13 cellular contexts compared by ENCODE assay signal in genomic region chr7:77561354-77561753, GRCh38. TPM values are rescaled to one million over a fixed set of nuclear protein-coding genes. Genes with fewer than 3 reads are reported as not detected.
DNase-seq lines count a peak whose midpoint lies in the region; ATAC-seq and TF ChIP-seq lines count a peak whose summit lies in the region.
"Had no signal": no experiment of that assay in that cellular context is flagged by ENCODE, and none has a peak within 500 bp of the region (broad histone marks: within the 10 kb centered on the region; RNA-seq: fewer than 3 reads in every experiment).

No MANE protein-coding gene starts in this region.

- TF ChIP-seq POLR2A in adrenal gland (IDR thresholded peaks at IDR 0.05): no peak

- no peak overlapping the region for H3K4me3 Mint-ChIP-seq in HFFc6
- H3K4me3 Mint-ChIP-seq: activated CD4-positive, alpha-beta memory T cell treated with anti-CD3 and anti-CD28 coated beads, Interleukin-2, amount 10 ng/mL, durations not matched to agents 7 days and 5 days had no signal

- no peaks in the 10 kb centered on the region for H3K27me3 Mint-ChIP-seq in HFFc6 (ENCODE audit: insufficient read depth)
- H3K27me3 Mint-ChIP-seq: activated CD4-positive, alpha-beta memory T cell treated with anti-CD3 and anti-CD28 coated beads, Interleukin-2, amount 10 ng/mL, durations not matched to agents 7 days and 5 days had no signal

- 0 out of 2 replicates have a peak overlapping the region, but pooled peaks have one; percentile 39 for H3K27ac Mint-ChIP-seq in HFFc6
- H3K27ac Mint-ChIP-seq: activated CD4-positive, alpha-beta memory T cell treated with anti-CD3 and anti-CD28 coated beads, Interleukin-2, amount 10 ng/mL, durations not matched to agents 7 days and 5 days had no signal

- H3K27me3 ChIP-seq in neutrophil (no peaks in the 10 kb centered on the region), adrenal gland (no peaks in the 10 kb centered on the region)
- H3K27me3 ChIP-seq: body of pancreas had no signal

- TF ChIP-seq CTCF in HFFc6 (IDR thresholded peaks at IDR 0.05) (no peak), neutrophil (IDR thresholded peaks at IDR 0.05) (no peak), adrenal gland (IDR thresholded peaks at IDR 0.05) (no peak)

- peaks cover 75% of the 10 kb centered on the region for H3K4me1 Mint-ChIP-seq in HFFc6 (ENCODE audit: low read depth)

- H3K36me3 ChIP-seq in neutrophil (peaks cover 4% of the 10 kb centered on the region), adrenal gland (replicated peaks in 1 of 2) (no peaks in the 10 kb centered on the region)

- no peaks in the 10 kb centered on the region for H3K9me3 Mint-ChIP-seq in HFFc6
- H3K9me3 Mint-ChIP-seq: activated CD4-positive, alpha-beta memory T cell treated with anti-CD3 and anti-CD28 coated beads, Interleukin-2, amount 10 ng/mL, durations not matched to agents 7 days and 5 days had no signal

- H3K4me1 ChIP-seq in neutrophil (ENCODE audit: control insufficient read depth in 1 of 2, insufficient read depth in 1 of 2, low read depth in 1 of 2, low read length in 1 of 2) (peaks cover 28 to 44% of the 10 kb centered on the region in 2 experiments), adrenal gland (replicated peaks in 1 of 2) (peaks cover 0 to 48% of the 10 kb centered on the region in 2 donors)

- DNase-seq in HFFc6 (no peak), UCSD-AML1 (lab: John Stamatoyannopoulos, UW; ENCODE audit: unreplicated experiment) (no peak), retina (no peak), adrenal gland (no peak), cerebellum (ENCODE audit: low spot score) (no peak)
- DNase-seq: activated CD4-positive, alpha-beta memory T cell treated with anti-CD3 and anti-CD28 coated beads, Interleukin-2, amount 10 ng/mL, durations not matched to agents 7 days and 5 days; body of pancreas; NCI-H187 treated with DMSO at 0.1 percent for 48 hours; right cardiac atrium had no signal

- WGBS in adrenal gland, 4 donors: 50 to 72% (median 57%) methylated on average over 3 of the region's 3 CpGs

- H3K36me3 Mint-ChIP-seq in HFFc6 (ENCODE audit: low read depth): peaks cover 16% of the 10 kb centered on the region

- H3K27ac ChIP-seq in neutrophil: peak overlapping the region; percentile 79
- H3K27ac ChIP-seq in adrenal gland: no peak overlapping the region

- peak; percentile 83 for ATAC-seq in GM19025 (IDR thresholded peaks at IDR 0.05; ENCODE audit: low read depth, unreplicated experiment)
- ATAC-seq in HG03439 (IDR thresholded peaks at IDR 0.05; ENCODE audit: unreplicated experiment): peak; percentile 70
- ATAC-seq: body of pancreas, right cardiac atrium had no signal

- intact Hi-C loops in adrenal gland (cut with DNase I): no loop called here

- no peaks in the 10 kb centered on the region for H3K9me3 ChIP-seq in neutrophil
- H3K9me3 ChIP-seq in adrenal gland (replicated peaks in 1 of 3): no peaks in the 10 kb centered on the region
- H3K9me3 ChIP-seq: body of pancreas had no signal

- H3K4me3 ChIP-seq in neutrophil (ENCODE audit: low read depth in 1 of 2, low read length in 1 of 2) (no peak overlapping the region), adrenal gland (no peak overlapping the region)
- H3K4me3 ChIP-seq: body of pancreas, lung had no signal

RNA-seq across cellular contexts. Expression of gene PTPN12, which starts 24.3 kb away (rescaled TPM):
- total RNA-seq in HFFc6 (2021; fragmentation: NEBNext Ultra II Directional; extraction: Animal tissue kit (Norgen Biotek cat#: 25700)): 10 to 100 TPM; 50.7 to 62.1 (median 56.4) TPM
- 10 to 100 TPM; 29.5 to 72.0 (median 55.1) TPM for total RNA-seq in adrenal gland
- polyA plus RNA-seq in adrenal gland: 10 to 100 TPM; 29.6 to 61.7 (median 55.7) TPM
- 102 TPM for total RNA-seq in cerebellum
